ENCODE assay signal across 20 cellular contexts in the genomic region with DNA sequence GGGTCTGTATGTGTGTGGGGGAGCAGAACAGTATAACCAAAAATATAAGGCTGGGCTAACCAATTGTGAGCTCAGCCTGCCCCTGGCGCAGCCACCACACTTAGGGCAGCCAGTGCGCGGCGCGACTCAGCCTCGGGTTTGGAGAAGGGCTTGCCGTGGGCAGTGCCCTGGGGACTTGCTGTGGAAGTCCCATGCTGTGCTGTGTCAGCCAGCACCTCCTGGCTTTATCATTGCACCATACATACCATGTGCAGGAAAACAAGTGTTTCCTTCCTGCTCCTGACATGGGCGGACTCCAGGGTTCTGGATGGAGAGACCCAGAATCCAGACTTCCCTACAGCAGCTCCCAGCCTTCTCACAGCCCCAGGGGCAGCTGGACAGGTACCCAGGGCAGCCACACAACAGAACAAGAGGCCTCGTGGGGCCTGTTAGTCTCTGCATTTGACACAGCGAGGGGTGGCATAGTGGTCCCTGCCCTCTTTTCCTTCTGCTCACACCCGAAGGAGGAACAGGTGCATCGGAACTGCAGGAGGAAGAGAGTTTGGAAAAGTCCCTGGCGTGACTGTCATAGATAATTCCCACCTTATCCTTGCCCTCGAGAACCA. TPM values are rescaled to one million over a fixed set of nuclear protein-coding genes. Genes with fewer than 3 reads are reported as not detected.
"Had no signal": no experiment of that assay in that cellular context is flagged by ENCODE, and none has a peak within 500 bp of the region (broad histone marks: within the 10 kb centered on the region; RNA-seq: fewer than 3 reads in every experiment).

No MANE protein-coding gene starts in this region.

- H3K27me3 ChIP-seq: esophagus squamous epithelium had no signal

- H3K27ac Mint-ChIP-seq: activated B cell treated with CpG ODN at 0.5 μM for 24 hours; activated CD8-positive, alpha-beta T cell treated with anti-CD3 and anti-CD28 coated beads for 36 hours; activated naive CD4-positive, alpha-beta T cell treated with anti-CD3 and anti-CD28 coated beads for 36 hours; activated T-cell treated with anti-CD3 and anti-CD28 coated beads, Interleukin-2, amount 50 U/mL, for 24 hours; activated T-helper 2 cell treated with anti-CD3 and anti-CD28 coated beads, Interferon-gamma antibody, Interleukin-2, Interleukin-4, amounts not matched to agents 10 μg/mL and 5 μg/mL and 100 μg/mL, durations not matched to agents 14 hours and 24 hours and 36 hours; stimulated activated effector memory CD8-positive, alpha-beta T cell treated with anti-CD3 and anti-CD28 coated beads, Interleukin-12 subunit alpha, Interleukin-12 subunit beta, amount 100 ng/mL, for 72 hours; T-helper 2 cell treated with Interferon-gamma antibody and Interleukin-4, amounts not matched to agents 5 μg/mL and 100 μg/mL, for 36 hours had no signal

- H3K27me3 Mint-ChIP-seq: activated CD8-positive, alpha-beta T cell treated with anti-CD3 and anti-CD28 coated beads for 36 hours; brain had no signal

- H3K9me3 Mint-ChIP-seq: activated B cell treated with CpG ODN at 0.5 μM for 24 hours; activated CD8-positive, alpha-beta T cell treated with anti-CD3 and anti-CD28 coated beads for 36 hours; activated naive CD4-positive, alpha-beta T cell treated with anti-CD3 and anti-CD28 coated beads for 36 hours; activated T-cell treated with anti-CD3 and anti-CD28 coated beads, Interleukin-2, amount 50 U/mL, for 24 hours; activated T-helper 2 cell treated with anti-CD3 and anti-CD28 coated beads, Interferon-gamma antibody, Interleukin-2, Interleukin-4, amounts not matched to agents 10 μg/mL and 5 μg/mL and 100 μg/mL, durations not matched to agents 14 hours and 24 hours and 36 hours; stimulated activated effector memory CD8-positive, alpha-beta T cell treated with anti-CD3 and anti-CD28 coated beads, Interleukin-12 subunit alpha, Interleukin-12 subunit beta, amount 100 ng/mL, for 72 hours; T-helper 2 cell treated with Interferon-gamma antibody and Interleukin-4, amounts not matched to agents 5 μg/mL and 100 μg/mL, for 36 hours had no signal

- H3K9me3 ChIP-seq: esophagus squamous epithelium, prostate gland had no signal

- H3K4me1 Mint-ChIP-seq: activated B cell treated with CpG ODN at 0.5 μM for 24 hours; stimulated activated effector memory CD8-positive, alpha-beta T cell treated with anti-CD3 and anti-CD28 coated beads, Interleukin-12 subunit alpha, Interleukin-12 subunit beta, amount 100 ng/mL, for 72 hours had no signal

- H3K36me3 ChIP-seq: esophagus squamous epithelium, prostate gland had no signal

- DNase-seq: activated B cell treated with CpG ODN at 0.5 μM for 24 hours; activated CD4-positive, alpha-beta T cell treated with anti-CD3 and anti-CD28 coated beads for 48 hours; activated CD8-positive, alpha-beta T cell treated with anti-CD3 and anti-CD28 coated beads for 36 hours; activated naive CD4-positive, alpha-beta T cell treated with anti-CD3 and anti-CD28 coated beads for 36 hours; activated T-cell treated with anti-CD3 and anti-CD28 coated beads, Interleukin-2, amount 50 U/mL, for 24 hours; central memory CD4-positive, alpha-beta T cell; cortex of kidney; effector CD8-positive, alpha-beta T cell; esophagus squamous epithelium; left cardiac atrium; right cardiac atrium; stimulated activated CD4-positive, alpha-beta T cell treated with anti-CD3 and anti-CD28 coated beads, Interleukin-4, amount 100 ng/mL, for 24 hours had no signal

- H3K4me3 ChIP-seq: esophagus squamous epithelium, lung, prostate gland, smooth muscle cell had no signal

- ATAC-seq: activated CD8-positive, alpha-beta T cell treated with anti-CD3 and anti-CD28 coated beads for 36 hours; left cardiac atrium; right cardiac atrium; stimulated activated effector memory CD8-positive, alpha-beta T cell treated with anti-CD3 and anti-CD28 coated beads, Interleukin-12 subunit alpha, Interleukin-12 subunit beta, amount 100 ng/mL, for 72 hours had no signal

- H3K4me3 Mint-ChIP-seq: activated B cell treated with CpG ODN at 0.5 μM for 24 hours; activated CD8-positive, alpha-beta T cell treated with anti-CD3 and anti-CD28 coated beads for 36 hours; activated naive CD4-positive, alpha-beta T cell treated with anti-CD3 and anti-CD28 coated beads for 36 hours; activated T-cell treated with anti-CD3 and anti-CD28 coated beads, Interleukin-2, amount 50 U/mL, for 24 hours; brain; stimulated activated effector memory CD8-positive, alpha-beta T cell treated with anti-CD3 and anti-CD28 coated beads, Interleukin-12 subunit alpha, Interleukin-12 subunit beta, amount 100 ng/mL, for 72 hours; T-helper 2 cell treated with Interferon-gamma antibody and Interleukin-4, amounts not matched to agents 5 μg/mL and 100 μg/mL, for 36 hours had no signal

- H3K36me3 Mint-ChIP-seq: brain; stimulated activated effector memory CD8-positive, alpha-beta T cell treated with anti-CD3 and anti-CD28 coated beads, Interleukin-12 subunit alpha, Interleukin-12 subunit beta, amount 100 ng/mL, for 72 hours had no signal

RNA-seq across cellular contexts. Expression of gene SDC1, which starts 54.2 kb away (rescaled TPM):
- total RNA-seq: activated B cell treated with CpG ODN at 0.5 μM for 24 hours, mononuclear cell had no signal
